20 cellular contexts compared by ENCODE assay signal in genomic region chr9:106726070-106726815, GRCh38.
"Had no signal": no experiment of that assay in that cellular context is flagged by ENCODE, and none has a peak within 500 bp of the region (broad histone marks: within the 10 kb centered on the region; RNA-seq: fewer than 3 reads in every experiment).

No MANE protein-coding gene starts in this region.

- H3K9me3 ChIP-seq: adrenal gland, ascending aorta, colonic mucosa, esophagus muscularis mucosa had no signal

- H3K4me3 ChIP-seq: adrenal gland, ascending aorta, colonic mucosa, esophagus muscularis mucosa had no signal

- H3K27ac ChIP-seq: adrenal gland, ascending aorta, colonic mucosa, esophagus muscularis mucosa had no signal

- H3K27me3 ChIP-seq: adrenal gland, ascending aorta, colonic mucosa, esophagus muscularis mucosa had no signal

- H3K36me3 ChIP-seq: adrenal gland, ascending aorta, colonic mucosa, esophagus muscularis mucosa had no signal

- DNase-seq: activated B cell treated with CpG ODN at 0.5 μM for 24 hours; activated CD4-positive, alpha-beta T cell treated with anti-CD3 and anti-CD28 coated beads for 36 hours; activated CD4-positive, alpha-beta T cell treated with anti-CD3 and anti-CD28 coated beads, Interleukin-2, amount 50 U/mL, for 4 hours; activated CD8-positive, alpha-beta memory T cell treated with anti-CD3 and anti-CD28 coated beads for 24 hours; activated CD8-positive, alpha-beta memory T cell treated with anti-CD3 and anti-CD28 coated beads, Interleukin-2, amount 50 U/mL, for 4 hours; activated T-cell treated with anti-CD3 and anti-CD28 coated beads, Interleukin-2, amount 50 U/mL, for 24 hours; adrenal gland; colonic mucosa; hippocampal formation; kidney glomerular epithelial cell; mesendoderm; naive thymus-derived CD4-positive, alpha-beta T cell; occipital lobe; stimulated activated CD4-positive, alpha-beta T cell treated with anti-CD3 and anti-CD28 coated beads, Interleukin-4, amount 100 ng/mL, for 24 hours; stimulated activated naive CD4-positive, alpha-beta T cell treated with Interleukin-2 at 50 U/mL for 16 hours; T1000 had no signal

- ATAC-seq: activated CD4-positive, alpha-beta T cell treated with anti-CD3 and anti-CD28 coated beads for 36 hours; activated naive CD4-positive, alpha-beta T cell treated with anti-CD3 and anti-CD28 coated beads, Interleukin-2, amount 50 U/mL, for 72 hours; activated T-helper 17 cell treated with anti-CD3 and anti-CD28 coated beads, Interleukin-2, amount 50 U/mL, for 72 hours; naive thymus-derived CD4-positive, alpha-beta T cell had no signal
